In genomic region chr16:27333104-27333503, GRCh38 we compare ENCODE assay signal across 17 cellular contexts. TPM values are rescaled to one million over a fixed set of nuclear protein-coding genes. Genes with fewer than 3 reads are reported as not detected.
DNase-seq lines count a peak whose midpoint lies in the region; ATAC-seq and TF ChIP-seq lines count a peak whose summit lies in the region.
"Had no signal": no experiment of that assay in that cellular context is flagged by ENCODE, and none has a peak within 500 bp of the region (broad histone marks: within the 10 kb centered on the region; RNA-seq: fewer than 3 reads in every experiment).

No MANE protein-coding gene starts in this region.

- H3K27me3 Mint-ChIP-seq in activated T-cell treated with anti-CD3 and anti-CD28 coated beads, Interleukin-2, amount 50 U/mL, for 72 hours (ENCODE audit: low read depth): no peaks in the 10 kb centered on the region
- H3K27me3 Mint-ChIP-seq in activated naive CD8-positive, alpha-beta T cell treated with anti-CD3 and anti-CD28 coated beads for 36 hours: no peaks in the 10 kb centered on the region
- H3K27me3 Mint-ChIP-seq: type B pancreatic cell had no signal

- no peak for ATAC-seq in activated T-cell treated with anti-CD3 and anti-CD28 coated beads, Interleukin-2, amount 50 U/mL, for 72 hours (replicated peaks in 1 of 2)
- ATAC-seq in HG02840 (IDR thresholded peaks at IDR 0.05; ENCODE audit: low FRiP score, unreplicated experiment): no peak
- ATAC-seq: heart left ventricle had no signal

- H3K4me1 ChIP-seq in muscle layer of colon (ENCODE audit: insufficient read depth, low read length) (peaks cover 53% of the 10 kb centered on the region), transverse colon (peaks cover 15 to 45% (median 21%) of the 10 kb centered on the region in 4 donors)
- H3K4me1 ChIP-seq: SJSA1 had no signal

- WGBS in transverse colon (ENCODE audit: low coverage in 1 of 2), 2 donors: 78 to 83% methylated on average over 1 to 6 of the region's 6 CpGs

- TF ChIP-seq POLR2A in transverse colon (IDR thresholded peaks at IDR 0.05): no peak

- TF ChIP-seq EP300 in transverse colon (IDR thresholded peaks at IDR 0.05; ENCODE audit: low read depth): no peak

- H3K36me3 ChIP-seq in muscle layer of colon (ENCODE audit: insufficient read depth, low read length) (peaks cover 15% of the 10 kb centered on the region), transverse colon (peaks cover 0 to 22% (median 3%) of the 10 kb centered on the region in 4 donors)

- H3K36me3 Mint-ChIP-seq in activated T-cell treated with anti-CD3 and anti-CD28 coated beads, Interleukin-2, amount 50 U/mL, for 72 hours (ENCODE audit: insufficient read depth in 2 of 2): peaks cover 27 to 62% of the 10 kb centered on the region in 2 donors
- H3K36me3 Mint-ChIP-seq in activated naive CD8-positive, alpha-beta T cell treated with anti-CD3 and anti-CD28 coated beads for 36 hours: peaks cover 74% of the 10 kb centered on the region
- H3K36me3 Mint-ChIP-seq: mesothelial cell of epicardium, type B pancreatic cell had no signal

- peak overlapping the region in 1 of 2 donors; percentile 49 for H3K4me3 ChIP-seq in muscle layer of colon (ENCODE audit: low read depth in 1 of 2, low read length in 2 of 2)
- peak overlapping the region in 2 of 4 donors; percentile 4 to 7 for H3K4me3 ChIP-seq in transverse colon
- H3K4me3 ChIP-seq: heart left ventricle, SJSA1 had no signal

- no peak for TF ChIP-seq CTCF in transverse colon (IDR thresholded peaks at IDR 0.05)

- peaks cover 66% of the 10 kb centered on the region for H3K4me1 Mint-ChIP-seq in activated T-cell treated with anti-CD3 and anti-CD28 coated beads, Interleukin-2, amount 50 U/mL, for 72 hours (ENCODE audit: low read depth)
- peaks cover 54% of the 10 kb centered on the region for H3K4me1 Mint-ChIP-seq in activated naive CD8-positive, alpha-beta T cell treated with anti-CD3 and anti-CD28 coated beads for 36 hours

- intact Hi-C loops in transverse colon (cut with DNase I; ENCODE audit: low total_unique reads): no loop called here

- H3K9me3 ChIP-seq in muscle layer of colon (ENCODE audit: low read length): no peaks in the 10 kb centered on the region
- H3K9me3 ChIP-seq in transverse colon: no peaks in the 10 kb centered on the region
- H3K9me3 ChIP-seq: heart left ventricle, SJSA1 had no signal

- in situ Hi-C loops in transverse colon (cut with MboI; ENCODE audit: low pct_ligation_motif_present in 1 of 4, low pct_unique_long_range_greater_than_20kb in 1 of 4, low sequenced_read_pairs in 3 of 4): loop anchor here in 2 of 4 donors (25.0 kb wide), 1 partner anchor 96 kb away; no protein-coding TSS in a partner anchor
- in situ Hi-C loops in KBM-7 (cut with MboI; ENCODE audit: low pct_unique_long_range_greater_than_20kb, low sequenced_read_pairs): no loop called here

- CTCF ChIA-PET in HEK293T (lab: Yijun Ruan, JAX): no interaction called here

- H3K9ac ChIP-seq in muscle layer of colon (ENCODE audit: low read length): peak overlapping the region; percentile 88

- H3K27ac Mint-ChIP-seq in activated T-cell treated with anti-CD3 and anti-CD28 coated beads, Interleukin-2, amount 50 U/mL, for 72 hours: peak overlapping the region; percentile 82
- peak overlapping the region; percentile 44 for H3K27ac Mint-ChIP-seq in activated naive CD8-positive, alpha-beta T cell treated with anti-CD3 and anti-CD28 coated beads for 36 hours
- H3K27ac Mint-ChIP-seq: mesothelial cell of epicardium, type B pancreatic cell had no signal

- H3K9me3 Mint-ChIP-seq in activated T-cell treated with anti-CD3 and anti-CD28 coated beads, Interleukin-2, amount 50 U/mL, for 72 hours: no peaks in the 10 kb centered on the region
- no peaks in the 10 kb centered on the region for H3K9me3 Mint-ChIP-seq in activated naive CD8-positive, alpha-beta T cell treated with anti-CD3 and anti-CD28 coated beads for 36 hours
- H3K9me3 Mint-ChIP-seq: type B pancreatic cell had no signal

- no peak for DNase-seq in activated T-cell treated with anti-CD3 and anti-CD28 coated beads, Interleukin-2, amount 50 U/mL, for 72 hours
- DNase-seq in activated T-cell treated with anti-CD3 and anti-CD28 coated beads for 4 hours (no peak), transverse colon (no peak), HEK293T (ENCODE audit: extremely low spot score) (no peak), KBM-7 (no peak)
- DNase-seq in activated naive CD8-positive, alpha-beta T cell treated with anti-CD3 and anti-CD28 coated beads for 36 hours: no peak
- DNase-seq: activated CD4-positive, alpha-beta T cell treated with anti-CD3 and anti-CD28 coated beads, Interleukin-2, amount 50 U/mL, for 48 hours; NCI-H526; nucleus accumbens; stimulated activated CD4-positive, alpha-beta T cell treated with anti-CD3 and anti-CD28 coated beads, Interleukin-4, amount 100 ng/mL, for 24 hours; stimulated activated CD8-positive, alpha-beta memory T cell treated with anti-CD3 and anti-CD28 coated beads, Interleukin-4, amount 100 ng/mL, for 48 hours had no signal

- H3K27ac ChIP-seq in muscle layer of colon (ENCODE audit: low read depth, low read length) (peak overlapping the region; percentile 92), transverse colon (peak overlapping the region; percentile 93 to 99 (median 99))
- H3K27ac ChIP-seq: SJSA1 had no signal

- POLR2A ChIA-PET in HEK293T (lab: Yijun Ruan, JAX): no interaction called here

- no peak overlapping the region for H3K4me3 Mint-ChIP-seq in activated T-cell treated with anti-CD3 and anti-CD28 coated beads, Interleukin-2, amount 50 U/mL, for 72 hours
- no peak overlapping the region for H3K4me3 Mint-ChIP-seq in activated naive CD8-positive, alpha-beta T cell treated with anti-CD3 and anti-CD28 coated beads for 36 hours
- H3K4me3 Mint-ChIP-seq: mesothelial cell of epicardium, type B pancreatic cell had no signal

- no peaks in the 10 kb centered on the region for H3K27me3 ChIP-seq in muscle layer of colon (ENCODE audit: control insufficient read depth in 1 of 2, insufficient read depth in 2 of 2, low read length in 2 of 2)
- H3K27me3 ChIP-seq in transverse colon: no peaks in the 10 kb centered on the region
- H3K27me3 ChIP-seq: heart left ventricle, SJSA1 had no signal

TF ChIP-seq in HEK293T, 16 proteins besides CTCF, POLR2A, EP300 and RAD21:
- TF ChIP-seq SUZ12 (IDR thresholded peaks at IDR 0.05) (no peak), TARDBP (IDR thresholded peaks at IDR 0.05) (no peak), ARNT (IDR thresholded peaks at IDR 0.05) (no peak), NFRKB (IDR thresholded peaks at IDR 0.05) (no peak), FOXM1 (IDR thresholded peaks at IDR 0.05; ENCODE audit: borderline replicate concordance) (no peak), HDGF (IDR thresholded peaks at IDR 0.05; ENCODE audit: borderline replicate concordance) (no peak), ZNF384 (IDR thresholded peaks at IDR 0.05) (no peak), LEF1 (IDR thresholded peaks at IDR 0.05; ENCODE audit: borderline replicate concordance) (no peak), FOXK2 (IDR thresholded peaks at IDR 0.05) (no peak), L3MBTL2 (conservative IDR thresholded peaks at IDR 0.05) (no peak), PKNOX1 (IDR thresholded peaks at IDR 0.05) (no peak), ELF4 (IDR thresholded peaks at IDR 0.05) (no peak), BHLHE40 (IDR thresholded peaks at IDR 0.05; ENCODE audit: borderline replicate concordance) (no peak), SP1 (IDR thresholded peaks at IDR 0.05) (no peak), CTBP1 (IDR thresholded peaks at IDR 0.05; ENCODE audit: borderline replicate concordance) (no peak), FOXA1 (IDR thresholded peaks at IDR 0.05) (no peak)

RNA-seq across cellular contexts. Expression of gene IL4R, which starts 19.3 kb away (rescaled TPM):
- total RNA-seq in activated T-cell treated with anti-CD3 and anti-CD28 coated beads, Interleukin-2, amount 50 U/mL, for 72 hours: 100 to 1,000 TPM; 313 to 348 TPM
- 100 to 1,000 TPM; 183 to 190 TPM for total RNA-seq in activated naive CD8-positive, alpha-beta T cell treated with anti-CD3 and anti-CD28 coated beads for 36 hours
- 100 to 1,000 TPM; 106 to 235 (median 156) TPM for total RNA-seq in transverse colon
